Comparison of ENCODE assay signal across 20 cellular contexts in genomic region chr19:49779731-49780578, GRCh38. TPM values are rescaled to one million over a fixed set of nuclear protein-coding genes. Genes with fewer than 3 reads are reported as not detected.
DNase-seq lines count a peak whose midpoint lies in the region; ATAC-seq and TF ChIP-seq lines count a peak whose summit lies in the region.
"Had no signal": no experiment of that assay in that cellular context is flagged by ENCODE, and none has a peak within 500 bp of the region (broad histone marks: within the 10 kb centered on the region; RNA-seq: fewer than 3 reads in every experiment).

No MANE protein-coding gene starts in this region.

- no peak overlapping the region for H3K4me3 ChIP-seq in left ventricle myocardium inferior
- H3K4me3 ChIP-seq in suprapubic skin, result no peak overlapping the region
- H3K4me3 ChIP-seq: lung, Peyer's patch, thyroid gland had no signal

- peak overlapping the region; percentile 16 to 51 for H3K4me3 Mint-ChIP-seq in effector memory CD8-positive, alpha-beta T cell
- no peak overlapping the region for H3K4me3 Mint-ChIP-seq in progenitor cell of endocrine pancreas (ENCODE audit: low read depth)
- H3K4me3 Mint-ChIP-seq: activated CD4-positive, alpha-beta T cell treated with anti-CD3 and anti-CD28 coated beads for 36 hours; activated T-helper 1 cell treated with anti-CD3 and anti-CD28 coated beads, Interleukin-12 subunit alpha, Interleukin-12 subunit beta, Interleukin-2, Interleukin-4 antibody, amounts not matched to agents 30 ng/mL and 10 ng/mL and 1 ng/mL, durations not matched to agents 14 hours and 24 hours and 36 hours had no signal

- no peak for TF ChIP-seq POLR2A in suprapubic skin (IDR thresholded peaks at IDR 0.05)

- H3K9me3 Mint-ChIP-seq in effector memory CD8-positive, alpha-beta T cell, result no peaks in the 10 kb centered on the region
- H3K9me3 Mint-ChIP-seq in progenitor cell of endocrine pancreas (ENCODE audit: low read depth), result no peaks in the 10 kb centered on the region
- H3K9me3 Mint-ChIP-seq: activated T-helper 1 cell treated with anti-CD3 and anti-CD28 coated beads, Interleukin-12 subunit alpha, Interleukin-12 subunit beta, Interleukin-2, Interleukin-4 antibody, amounts not matched to agents 30 ng/mL and 10 ng/mL and 1 ng/mL, durations not matched to agents 14 hours and 24 hours and 36 hours had no signal

- TF ChIP-seq CTCF in left ventricle myocardium inferior (IDR thresholded peaks at IDR 0.05; ENCODE audit: borderline replicate concordance), result no peak
- TF ChIP-seq CTCF in progenitor cell of endocrine pancreas (IDR thresholded peaks at IDR 0.05; ENCODE audit: unreplicated experiment), result no peak
- no peak for TF ChIP-seq CTCF in suprapubic skin (IDR thresholded peaks at IDR 0.05)

- peaks cover 33% of the 10 kb centered on the region for H3K36me3 Mint-ChIP-seq in effector memory CD8-positive, alpha-beta T cell (ENCODE audit: insufficient read depth)
- H3K36me3 Mint-ChIP-seq in progenitor cell of endocrine pancreas (ENCODE audit: insufficient read depth), result peaks cover 6% of the 10 kb centered on the region

- intact Hi-C loops in Right ventricle myocardium superior (cut with DNase I) (no loop called here), left ventricle myocardium inferior (cut with micrococcal nuclease) (no loop called here)

- H3K27ac ChIP-seq in left ventricle myocardium inferior (replicated peaks) (no peak overlapping the region), suprapubic skin (no peak overlapping the region)
- H3K27ac ChIP-seq: thyroid gland had no signal

- no peak for TF ChIP-seq EP300 in suprapubic skin (IDR thresholded peaks at IDR 0.05)

- H3K4me1 Mint-ChIP-seq in effector memory CD8-positive, alpha-beta T cell (ENCODE audit: low read depth in 2 of 2), result peaks cover 16 to 21% of the 10 kb centered on the region in 2 donors
- no peaks in the 10 kb centered on the region for H3K4me1 Mint-ChIP-seq in progenitor cell of endocrine pancreas (ENCODE audit: low read depth)
- H3K4me1 Mint-ChIP-seq: activated CD4-positive, alpha-beta T cell treated with anti-CD3 and anti-CD28 coated beads for 36 hours had no signal

- no peaks in the 10 kb centered on the region for H3K9me3 ChIP-seq in left ventricle myocardium inferior (replicated peaks)
- H3K9me3 ChIP-seq in suprapubic skin, result no peaks in the 10 kb centered on the region
- H3K9me3 ChIP-seq: Peyer's patch, thyroid gland had no signal

- peaks cover 37% of the 10 kb centered on the region for H3K36me3 ChIP-seq in left ventricle myocardium inferior
- H3K36me3 ChIP-seq in suprapubic skin, result peaks cover 44% of the 10 kb centered on the region

- 80% methylated on average over 11 of the region's 11 CpGs for WGBS in suprapubic skin

- no peaks in the 10 kb centered on the region for H3K27me3 ChIP-seq in left ventricle myocardium inferior (ENCODE audit: low read depth)
- H3K27me3 ChIP-seq in suprapubic skin, result no peaks in the 10 kb centered on the region
- H3K27me3 ChIP-seq: Peyer's patch, thyroid gland had no signal

- ATAC-seq in Right ventricle myocardium superior (ENCODE audit: poor library complexity), result peak; percentile 35
- ATAC-seq in effector memory CD8-positive, alpha-beta T cell (replicated peaks), result no peak
- no peak for ATAC-seq in HG03520 (IDR thresholded peaks at IDR 0.05; ENCODE audit: unreplicated experiment)
- no peak for ATAC-seq in GM18861 (IDR thresholded peaks at IDR 0.05; ENCODE audit: unreplicated experiment)
- ATAC-seq: activated CD4-positive, alpha-beta T cell treated with anti-CD3 and anti-CD28 coated beads for 36 hours had no signal

- no peaks in the 10 kb centered on the region for H3K4me1 ChIP-seq in left ventricle myocardium inferior
- H3K4me1 ChIP-seq in suprapubic skin, result peaks cover 3% of the 10 kb centered on the region
- H3K4me1 ChIP-seq: thyroid gland had no signal

- no peaks in the 10 kb centered on the region for H3K27me3 Mint-ChIP-seq in effector memory CD8-positive, alpha-beta T cell
- H3K27me3 Mint-ChIP-seq in progenitor cell of endocrine pancreas, result no peaks in the 10 kb centered on the region
- H3K27me3 Mint-ChIP-seq: activated CD4-positive, alpha-beta T cell treated with anti-CD3 and anti-CD28 coated beads for 36 hours had no signal

- peak overlapping the region; percentile 78 to 91 for H3K27ac Mint-ChIP-seq in effector memory CD8-positive, alpha-beta T cell
- H3K27ac Mint-ChIP-seq in progenitor cell of endocrine pancreas, result peak overlapping the region; percentile 73
- H3K27ac Mint-ChIP-seq: activated CD4-positive, alpha-beta T cell treated with anti-CD3 and anti-CD28 coated beads for 36 hours; activated T-helper 1 cell treated with anti-CD3 and anti-CD28 coated beads, Interleukin-12 subunit alpha, Interleukin-12 subunit beta, Interleukin-2, Interleukin-4 antibody, amounts not matched to agents 30 ng/mL and 10 ng/mL and 1 ng/mL, durations not matched to agents 14 hours and 24 hours and 36 hours had no signal

- DNase-seq in Right ventricle myocardium superior (no peak), left ventricle myocardium inferior (no peak), MV-4-11 (lab: John Stamatoyannopoulos, UW) (peak; percentile 95), progenitor cell of endocrine pancreas (ENCODE audit: low spot score, unreplicated experiment) (no peak), suprapubic skin (ENCODE audit: low spot score in 2 of 2) (no peak)
- no peak for DNase-seq in effector memory CD8-positive, alpha-beta T cell
- DNase-seq: activated CD4-positive, alpha-beta T cell treated with anti-CD3 and anti-CD28 coated beads for 36 hours; dermis blood vessel endothelial cell; DMS 273 treated with DMSO at 0.1 percent for 48 hours; NCI-H1092; NCI-H345; posterior cingulate gyrus; stimulated activated CD4-positive, alpha-beta T cell treated with anti-CD3 and anti-CD28 coated beads, Interleukin-15, amount 100 ng/mL, for 24 hours; thyroid gland had no signal

RNA-seq across cellular contexts. Expression of gene AP2A1, which starts 13.2 kb away (rescaled TPM):
- 62.7 TPM for total RNA-seq in Right ventricle myocardium superior
- total RNA-seq in left ventricle myocardium inferior, result 65.5 TPM
- total RNA-seq in progenitor cell of endocrine pancreas, result 76.0 and 76.3 TPM in 2 replicates
- total RNA-seq in suprapubic skin, result 100 to 1,000 TPM in 1 of 4 donors, 10 to 100 TPM in 3; 78.1 to 101 (median 93.4) TPM

RNA-seq across cellular contexts. Expression of gene TSKS, which starts 16.8 kb away (rescaled TPM):
- total RNA-seq in Right ventricle myocardium superior (0.86 TPM), left ventricle myocardium inferior (0.38 TPM), progenitor cell of endocrine pancreas (not detected in 2 replicates), suprapubic skin (1 to 10 TPM in 2 of 4 donors, not detected in 2; 1.7 to 2.5 TPM)
- total RNA-seq: HT-29, Peyer's patch had no signal

RNA-seq across cellular contexts. Expression of gene FUZ, which starts 33.1 kb away (rescaled TPM):
- total RNA-seq in Right ventricle myocardium superior (19.8 TPM), left ventricle myocardium inferior (18.3 TPM), progenitor cell of endocrine pancreas (37.8 and 40.0 TPM in 2 replicates), suprapubic skin (10 to 100 TPM in 3 of 4 donors, 1 to 10 TPM in 1; 9.4 to 24.2 (median 14.4) TPM)

RNA-seq across cellular contexts. Expression of gene MED25, which starts 38.1 kb away (rescaled TPM):
- total RNA-seq in Right ventricle myocardium superior, result 83.4 TPM
- total RNA-seq in left ventricle myocardium inferior, result 65.8 TPM
- total RNA-seq in progenitor cell of endocrine pancreas, result 136 and 141 TPM in 2 replicates
- 10 to 100 TPM; 32.2 to 60.3 (median 40.8) TPM for total RNA-seq in suprapubic skin
